9 cellular contexts compared by ENCODE assay signal in genomic region chr7:44914992-44915607, GRCh38. TPM values are rescaled to one million over a fixed set of nuclear protein-coding genes. Genes with fewer than 3 reads are reported as not detected.
DNase-seq lines count a peak whose midpoint lies in the region; TF ChIP-seq lines count a peak whose summit lies in the region.
"Had no signal": no experiment of that assay in that cellular context is flagged by ENCODE, and none has a peak within 500 bp of the region (broad histone marks: within the 10 kb centered on the region; RNA-seq: fewer than 3 reads in every experiment).

No MANE protein-coding gene starts in this region.

- peak overlapping the region; percentile 92 for H3K27ac Mint-ChIP-seq in activated T-helper 2 cell treated with anti-CD3 and anti-CD28 coated beads, Interferon-gamma antibody, Interleukin-2, Interleukin-4, amounts not matched to agents 10 μg/mL and 5 μg/mL and 100 μg/mL, durations not matched to agents 14 hours and 24 hours and 36 hours
- H3K27ac Mint-ChIP-seq in endothelial cell (ENCODE audit: unreplicated experiment), result no peak overlapping the region
- H3K27ac Mint-ChIP-seq in mesothelial cell of epicardium, result no peak overlapping the region

- peak overlapping the region; percentile 13 for H3K4me3 Mint-ChIP-seq in activated T-helper 2 cell treated with anti-CD3 and anti-CD28 coated beads, Interferon-gamma antibody, Interleukin-2, Interleukin-4, amounts not matched to agents 10 μg/mL and 5 μg/mL and 100 μg/mL, durations not matched to agents 14 hours and 24 hours and 36 hours (ENCODE audit: low read depth)
- H3K4me3 Mint-ChIP-seq in endothelial cell (ENCODE audit: unreplicated experiment) (no peak overlapping the region), mesothelial cell of epicardium (no peak overlapping the region)

- no peaks in the 10 kb centered on the region for H3K36me3 Mint-ChIP-seq in activated T-helper 2 cell treated with anti-CD3 and anti-CD28 coated beads, Interferon-gamma antibody, Interleukin-2, Interleukin-4, amounts not matched to agents 10 μg/mL and 5 μg/mL and 100 μg/mL, durations not matched to agents 14 hours and 24 hours and 36 hours (ENCODE audit: low read depth)
- H3K36me3 Mint-ChIP-seq in endothelial cell (ENCODE audit: low read depth, unreplicated experiment), result no peaks in the 10 kb centered on the region
- no peaks in the 10 kb centered on the region for H3K36me3 Mint-ChIP-seq in mesothelial cell of epicardium

- H3K9me3 Mint-ChIP-seq in activated T-helper 2 cell treated with anti-CD3 and anti-CD28 coated beads, Interferon-gamma antibody, Interleukin-2, Interleukin-4, amounts not matched to agents 10 μg/mL and 5 μg/mL and 100 μg/mL, durations not matched to agents 14 hours and 24 hours and 36 hours, result no peaks in the 10 kb centered on the region
- H3K9me3 Mint-ChIP-seq in endothelial cell (ENCODE audit: unreplicated experiment) (no peaks in the 10 kb centered on the region), mesothelial cell of epicardium (no peaks in the 10 kb centered on the region)

- no peaks in the 10 kb centered on the region for H3K27me3 Mint-ChIP-seq in activated T-helper 2 cell treated with anti-CD3 and anti-CD28 coated beads, Interferon-gamma antibody, Interleukin-2, Interleukin-4, amounts not matched to agents 10 μg/mL and 5 μg/mL and 100 μg/mL, durations not matched to agents 14 hours and 24 hours and 36 hours (ENCODE audit: low read depth)
- H3K27me3 Mint-ChIP-seq in endothelial cell (ENCODE audit: unreplicated experiment) (no peaks in the 10 kb centered on the region), mesothelial cell of epicardium (ENCODE audit: low read depth) (peaks cover 10% of the 10 kb centered on the region)

- in situ Hi-C loops in GM13977 (cut with MboI; ENCODE audit: low pct_unique_long_range_greater_than_20kb, low sequenced_read_pairs, unreplicated experiment), result no loop called here

- peak; percentile 71 for DNase-seq in GM13977 (ENCODE audit: low spot score)
- DNase-seq in Kasumi-1 (lab: John Stamatoyannopoulos, UW), result peak; percentile 13 to 28
- DNase-seq in activated T-helper 2 cell treated with anti-CD3 and anti-CD28 coated beads, Interferon-gamma antibody, Interleukin-2, Interleukin-4, amounts not matched to agents 10 μg/mL and 5 μg/mL and 100 μg/mL, durations not matched to agents 14 hours and 24 hours and 36 hours (ENCODE audit: low spot score), result peak; percentile 78
- peak; percentile 47 to 49 for DNase-seq in stimulated activated CD4-positive, alpha-beta T cell treated with anti-CD3 and anti-CD28 coated beads, Interleukin-1b, Interleukin-23, amount 100 ng/mL, for 4 hours (ENCODE audit: low read depth in 2 of 2)
- DNase-seq in endothelial cell (ENCODE audit: low spot score), result no peak
- no peak for DNase-seq in mesothelial cell of epicardium (ENCODE audit: low spot score in 2 of 2, unreplicated experiment in 2 of 2)
- no peak for DNase-seq in effector CD8-positive, alpha-beta T cell (lab: John Stamatoyannopoulos, UW)
- DNase-seq in GDM1 (lab: John Stamatoyannopoulos, UW), result no peak
- DNase-seq: heart left ventricle had no signal

- H3K4me1 Mint-ChIP-seq in activated T-helper 2 cell treated with anti-CD3 and anti-CD28 coated beads, Interferon-gamma antibody, Interleukin-2, Interleukin-4, amounts not matched to agents 10 μg/mL and 5 μg/mL and 100 μg/mL, durations not matched to agents 14 hours and 24 hours and 36 hours (ENCODE audit: low read depth), result peaks cover 14% of the 10 kb centered on the region
- H3K4me1 Mint-ChIP-seq in endothelial cell (ENCODE audit: unreplicated experiment) (peaks cover 6% of the 10 kb centered on the region), mesothelial cell of epicardium (no peaks in the 10 kb centered on the region)

- TF ChIP-seq CTCF in GM13977 (IDR thresholded peaks at IDR 0.05; ENCODE audit: extremely low read depth, insufficient read depth, missing control alignments) (no peak), endothelial cell (IDR thresholded peaks at IDR 0.05; ENCODE audit: unreplicated experiment) (no peak), mesothelial cell of epicardium (IDR thresholded peaks at IDR 0.05; ENCODE audit: unreplicated experiment) (no peak)

- intact Hi-C loops in activated T-helper 2 cell treated with anti-CD3 and anti-CD28 coated beads, Interferon-gamma antibody, Interleukin-2, Interleukin-4, amounts not matched to agents 10 μg/mL and 5 μg/mL and 100 μg/mL, durations not matched to agents 14 hours and 24 hours and 36 hours (cut with micrococcal nuclease), result loop anchor here (1.0 to 2.0 kb wide), 5 partner anchors 30 to 333 kb away; partner anchors contain the start of genes H2AZ2, PPIA, PURB and TMED4

RNA-seq across cellular contexts. Expression of gene PURB, which starts 29.8 kb away (rescaled TPM):
- total RNA-seq in activated T-helper 2 cell treated with anti-CD3 and anti-CD28 coated beads, Interferon-gamma antibody, Interleukin-2, Interleukin-4, amounts not matched to agents 10 μg/mL and 5 μg/mL and 100 μg/mL, durations not matched to agents 14 hours and 24 hours and 36 hours, result 32.9 and 33.9 TPM in 2 replicates
- total RNA-seq in endothelial cell (ENCODE audit: unreplicated experiment), result 25.7 TPM
- total RNA-seq in mesothelial cell of epicardium, result 33.2 to 33.7 TPM (median 33.5 TPM) in 3 replicates

Comparison
In these comparisons a context has a peak if more than half of its experiments do, and no peak if none do; other contexts are left out.
1. DNase-seq: peak in GM13977 (single experiment), Kasumi-1 (2 of 2), activated T-helper 2 cell treated with anti-CD3 and anti-CD28 coated beads, Interferon-gamma antibody, Interleukin-2, Interleukin-4, amounts not matched to agents 10 μg/mL and 5 μg/mL and 100 μg/mL, durations not matched to agents 14 hours and 24 hours and 36 hours (single experiment) and stimulated activated CD4-positive, alpha-beta T cell treated with anti-CD3 and anti-CD28 coated beads, Interleukin-1b, Interleukin-23, amount 100 ng/mL, for 4 hours (2 of 2); none in endothelial cell (single experiment), mesothelial cell of epicardium (0 of 2), effector CD8-positive, alpha-beta T cell (single experiment) and GDM1 (single experiment).